In genomic region chr11:1411739-1412138, GRCh38 we compare ENCODE assay signal across 4 cellular contexts. TPM values are rescaled to one million over a fixed set of nuclear protein-coding genes. Genes with fewer than 3 reads are reported as not detected.
"Had no signal": no experiment of that assay in that cellular context is flagged by ENCODE, and none has a peak within 500 bp of the region (broad histone marks: within the 10 kb centered on the region; RNA-seq: fewer than 3 reads in every experiment).

No MANE protein-coding gene starts in this region.

RNA-seq across cellular contexts. Expression of gene BRSK2, which starts 22.0 kb away (rescaled TPM):
- total RNA-seq: M059J, OCI-LY7, RPMI7951, SJCRH30 had no signal
